In the genomic region with DNA sequence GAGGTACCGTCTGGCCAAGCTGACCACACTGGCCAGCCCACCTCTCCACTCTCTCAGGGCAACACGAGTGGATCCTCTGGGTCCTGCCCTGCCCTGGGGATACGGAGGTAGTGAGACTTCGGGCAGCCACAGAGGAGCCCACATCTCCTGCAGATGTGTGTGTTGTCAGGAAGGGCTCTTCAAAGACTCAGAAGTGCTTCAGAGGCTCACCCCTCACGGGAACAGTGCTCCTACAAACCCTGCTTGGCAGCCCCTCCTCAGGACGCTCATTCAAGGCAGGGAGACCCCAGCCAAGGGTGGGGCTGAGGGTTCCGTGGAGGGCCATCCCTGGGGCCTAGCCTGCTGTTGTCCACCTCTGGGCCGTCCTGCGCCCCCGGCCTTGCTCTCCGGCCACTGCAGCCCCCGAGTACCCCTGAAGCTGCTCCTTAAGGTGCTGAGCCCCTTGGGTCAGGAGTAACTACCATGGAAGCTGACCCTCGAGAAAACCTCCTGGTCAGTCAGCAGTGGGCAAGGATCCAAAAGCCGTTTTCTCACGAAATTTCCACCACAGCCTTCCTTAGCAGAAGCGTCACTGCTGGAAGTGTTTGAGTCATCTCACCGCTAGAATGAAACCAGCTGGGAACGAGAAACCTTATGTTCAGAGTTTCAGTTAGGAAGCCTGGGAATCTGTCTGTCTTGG, we compare ENCODE assay signal across 1 cellular context.
TF ChIP-seq lines count a peak whose summit lies in the region.

No MANE protein-coding gene starts in this region.

TF ChIP-seq in H1, 55 proteins besides CTCF, POLR2A, EP300 and RAD21:
- TF ChIP-seq HDAC6 (IDR thresholded peaks at IDR 0.05; ENCODE audit: low read depth, low read length) (no peak), CEBPB (IDR thresholded peaks at IDR 0.05; ENCODE audit: low read depth, low read length) (no peak), TAF1 (IDR thresholded peaks at IDR 0.05; ENCODE audit: low read depth, low read length) (no peak), RBBP5 (IDR thresholded peaks at IDR 0.05; ENCODE audit: borderline replicate concordance, low read depth, low read length) (no peak), FOSL1 (IDR thresholded peaks at IDR 0.05; ENCODE audit: insufficient read depth, low read depth, low read length) (no peak), YY1 (IDR thresholded peaks at IDR 0.05; ENCODE audit: low read depth, low read length) (no peak)
- TF ChIP-seq, protein P1, sequence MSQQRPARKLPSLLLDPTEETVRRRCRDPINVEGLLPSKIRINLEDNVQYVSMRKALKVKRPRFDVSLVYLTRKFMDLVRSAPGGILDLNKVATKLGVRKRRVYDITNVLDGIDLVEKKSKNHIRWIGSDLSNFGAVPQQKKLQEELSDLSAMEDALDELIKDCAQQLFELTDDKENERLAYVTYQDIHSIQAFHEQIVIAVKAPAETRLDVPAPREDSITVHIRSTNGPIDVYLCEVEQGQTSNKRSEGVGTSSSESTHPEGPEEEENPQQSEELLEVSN (IDR thresholded peaks at IDR 0.05) = no peak
